8 cellular contexts compared by ENCODE assay signal in the genomic region with DNA sequence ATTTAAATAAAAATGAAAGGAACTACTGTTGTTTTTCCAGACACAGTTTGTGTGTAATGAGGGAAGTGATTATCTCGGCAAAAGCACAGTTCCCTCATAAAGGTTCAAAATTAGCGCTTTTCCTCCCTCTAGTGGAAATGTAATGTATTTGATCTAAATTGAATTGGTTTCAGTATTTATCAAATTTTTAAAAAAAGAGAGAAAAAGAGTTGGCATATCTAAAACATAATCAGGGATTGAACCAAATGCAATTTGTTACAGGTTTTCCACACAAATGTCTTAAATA. TPM values are rescaled to one million over a fixed set of nuclear protein-coding genes. Genes with fewer than 3 reads are reported as not detected.
DNase-seq lines count a peak whose midpoint lies in the region; ATAC-seq and TF ChIP-seq lines count a peak whose summit lies in the region.

No MANE protein-coding gene starts in this region.

- CTCF ChIA-PET in RWPE1 (lab: Yijun Ruan, JAX) = interaction anchor here (0.7 kb wide), 1 partner anchor 365 kb away, joined by 3 read pairs; no protein-coding TSS in a partner anchor

- H3K27ac Mint-ChIP-seq in neural crest cell (ENCODE audit: unreplicated experiment) = peak overlapping the region; percentile 79

- H3K36me3 Mint-ChIP-seq in neural crest cell (ENCODE audit: low read depth) = peaks cover 19% of the 10 kb centered on the region

- H3K27ac ChIP-seq in dorsolateral prefrontal cortex (no peak overlapping the region), RWPE1 (no peak overlapping the region)

- peak overlapping the region in 1 of 59 donors; percentile 11 for H3K4me3 ChIP-seq in dorsolateral prefrontal cortex

- peaks cover 26% of the 10 kb centered on the region for H3K9me3 Mint-ChIP-seq in neural crest cell

- H3K4me3 Mint-ChIP-seq in neural crest cell = peak overlapping the region; percentile 58

- TF ChIP-seq CTCF in dorsolateral prefrontal cortex (IDR thresholded peaks at IDR 0.05 in 54 of 56, conservative IDR thresholded peaks at IDR 0.05 in 2 of 56; ENCODE audit: low read depth in 1 of 56, partially characterized antibody in 56 of 56) (peak; percentile 49 to 81 (median 67)), neural crest cell (conservative IDR thresholded peaks at IDR 0.05) (peak; percentile 75), RWPE1 (conservative IDR thresholded peaks at IDR 0.05; ENCODE audit: low read depth) (no peak)

- intact Hi-C loops in dorsolateral prefrontal cortex (cut with DNase I) = no loop called here

- no peaks in the 10 kb centered on the region for H3K27me3 Mint-ChIP-seq in neural crest cell (ENCODE audit: low read depth)

- H3K27me3 ChIP-seq in dorsolateral prefrontal cortex = no peaks in the 10 kb centered on the region

- POLR2A ChIA-PET in RWPE1 (lab: Yijun Ruan, JAX; ENCODE audit: low non-redundant PET) = no interaction called here

- ATAC-seq in stimulated activated naive CD8-positive, alpha-beta T cell treated with anti-CD3 and anti-CD28 coated beads, Interleukin-15, Interleukin-2, amounts not matched to agents 100 U/mL and 50 U/mL, for 24 hours = no peak
- no peak for ATAC-seq in GM18868 (IDR thresholded peaks at IDR 0.05; ENCODE audit: unreplicated experiment)

- DNase-seq in NCI-H1417 (lab: John Stamatoyannopoulos, UW) (peak; percentile 32 to 78 (median 37)), NCI-H1417 treated with DMSO at 0.1 percent for 48 hours (lab: John Stamatoyannopoulos, UW) (no peak), NCI-H345 treated with DMSO at 0.1 percent for 48 hours (lab: John Stamatoyannopoulos, UW; ENCODE audit: unreplicated experiment) (peak; percentile 32), dorsolateral prefrontal cortex (no peak), neural crest cell (ENCODE audit: low read depth, low spot score) (no peak), RWPE1 (ENCODE audit: low spot score) (no peak)
- no peak for DNase-seq in stimulated activated naive CD8-positive, alpha-beta T cell treated with anti-CD3 and anti-CD28 coated beads, Interleukin-15, Interleukin-2, amounts not matched to agents 100 U/mL and 50 U/mL, for 24 hours

- peaks cover 30% of the 10 kb centered on the region for H3K4me1 Mint-ChIP-seq in neural crest cell

RNA-seq across cellular contexts. Expression of a gene that starts 37.5 kb away (rescaled TPM):
- 10 to 100 TPM in 73 of 120 experiments, 1 to 10 TPM in 47; 4.9 to 45.8 (median 10.7) TPM for total RNA-seq in dorsolateral prefrontal cortex
- total RNA-seq in neural crest cell = 2.2 and 3.3 TPM in 2 replicates

RNA-seq across cellular contexts. Expression of a gene that starts 49.3 kb away (rescaled TPM):
- total RNA-seq in dorsolateral prefrontal cortex (10 to 100 TPM in 27 of 120 experiments, 1 to 10 TPM in 93; 2.4 to 51.2 (median 7.7) TPM), neural crest cell (1.0 and 1.1 TPM in 2 replicates)

Comparison
In these comparisons a context has a peak if more than half of its experiments do, and no peak if none do; other contexts are left out.
1. DNase-seq: peak in NCI-H1417 (3 of 3) and NCI-H345 treated with DMSO at 0.1 percent for 48 hours (single experiment); none in NCI-H1417 treated with DMSO at 0.1 percent for 48 hours (single experiment), dorsolateral prefrontal cortex (0 of 10), neural crest cell (single experiment), RWPE1 (single experiment) and stimulated activated naive CD8-positive, alpha-beta T cell treated with anti-CD3 and anti-CD28 coated beads, Interleukin-15, Interleukin-2, amounts not matched to agents 100 U/mL and 50 U/mL, for 24 hours (single experiment).